In the genomic region with DNA sequence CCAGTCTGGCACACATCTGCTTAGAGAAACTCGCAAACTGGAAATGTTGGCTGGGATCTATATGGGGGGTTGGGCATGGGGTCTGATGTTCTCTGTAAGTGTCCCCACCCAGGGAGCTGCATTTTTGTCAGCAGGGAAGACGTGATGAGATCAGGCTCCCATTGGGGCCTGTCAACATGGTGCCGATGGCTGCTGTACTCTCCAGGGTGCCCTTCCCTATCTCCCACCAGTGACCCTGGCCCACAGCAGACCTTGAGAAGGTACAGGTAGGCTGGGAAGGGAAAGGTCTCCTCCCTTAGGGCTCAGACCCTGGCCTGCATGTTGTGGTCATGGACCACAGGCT, we compare ENCODE assay signal across 16 cellular contexts.
DNase-seq lines count a peak whose midpoint lies in the region; ATAC-seq and TF ChIP-seq lines count a peak whose summit lies in the region.
"Had no signal": no experiment of that assay in that cellular context is flagged by ENCODE, and none has a peak within 500 bp of the region (broad histone marks: within the 10 kb centered on the region; RNA-seq: fewer than 3 reads in every experiment).

No MANE protein-coding gene starts in this region.

- H3K4me2 ChIP-seq in fibroblast of lung (ENCODE audit: extremely low read depth, insufficient read depth, low read length) (peak overlapping the region; percentile 15), osteoblast (ENCODE audit: insufficient read depth, low read length) (peak overlapping the region; percentile 60)

- H2AFZ ChIP-seq in fibroblast of lung (ENCODE audit: low read length) = no peak overlapping the region
- no peak overlapping the region for H2AFZ ChIP-seq in osteoblast (ENCODE audit: low read length)
- H2AFZ ChIP-seq: parathyroid adenoma had no signal

- WGBS in aorta, 2 donors = 59 to 60% methylated on average over 3 of the region's 3 CpGs
- WGBS in heart left ventricle, 4 donors = 83 to 100% (median 88%) methylated on average over 2 to 3 of the region's 3 CpGs

- H3K36me3 ChIP-seq in fibroblast of lung (ENCODE audit: control insufficient read depth, insufficient read depth, low read length) (no peaks in the 10 kb centered on the region), osteoblast (ENCODE audit: insufficient read depth, low read length) (no peaks in the 10 kb centered on the region), aorta (ENCODE audit: control insufficient read depth in 1 of 2, insufficient read depth in 2 of 2, low read length in 1 of 2) (no peaks in the 10 kb centered on the region), heart left ventricle (no peaks in the 10 kb centered on the region)
- H3K36me3 ChIP-seq: left lung had no signal

- no peak overlapping the region for H3K4me3 ChIP-seq in fibroblast of lung (replicated peaks in 1 of 4; ENCODE audit: control extremely low read depth in 1 of 4, insufficient read depth in 1 of 4, low read depth in 3 of 4, low read length in 4 of 4)
- no peak overlapping the region for H3K4me3 ChIP-seq in osteoblast (ENCODE audit: insufficient read depth, low read length)
- no peak overlapping the region for H3K4me3 ChIP-seq in aorta (ENCODE audit: low read length in 2 of 2)
- H3K4me3 ChIP-seq in heart left ventricle = no peak overlapping the region
- H3K4me3 ChIP-seq: left lung had no signal

- peak; percentile 12 for DNase-seq in activated effector memory CD4-positive, alpha-beta T cell treated with anti-CD3 and anti-CD28 coated beads, Interleukin-2, amount 50 U/mL, for 16 hours
- no peak for DNase-seq in activated effector memory CD4-positive, alpha-beta T cell treated with Interleukin-2 at 50 U/mL for 16 hours
- DNase-seq in fibroblast of lung (ENCODE audit: low read depth in 2 of 2) (no peak), osteoblast (ENCODE audit: insufficient read length, low spot score, missing footprints) (no peak), aorta (peak in 1 of 2 donors; percentile 11), DMS153 treated with DMSO at 0.1 percent for 48 hours (lab: John Stamatoyannopoulos, UW; ENCODE audit: unreplicated experiment) (no peak), NCI-H146 treated with DMSO at 0.1 percent for 48 hours (lab: John Stamatoyannopoulos, UW; ENCODE audit: unreplicated experiment) (no peak), heart left ventricle (no peak)
- DNase-seq: activated CD4-positive, alpha-beta T cell treated with anti-CD3 and anti-CD28 coated beads, Interleukin-2, amount 10 ng/mL, durations not matched to agents 24 days and 14 days; activated T-cell treated with anti-CD3 and anti-CD28 coated beads, Interleukin-2, amount 50 U/mL, for 1 hour; naive B cell; NCI-H1417 treated with DMSO at 0.1 percent for 48 hours had no signal

- intact Hi-C loops in aorta (cut with DNase I) = loop anchor here (2.0 to 5.0 kb wide), 2 partner anchors 33 to 37 kb away; no protein-coding TSS in a partner anchor
- intact Hi-C loops in heart left ventricle (cut with DNase I) = loop anchor here in 1 of 10 donors (10.0 kb wide), 1 partner anchor 125 kb away; no protein-coding TSS in a partner anchor

- no peak for TF ChIP-seq POLR2A in heart left ventricle (IDR thresholded peaks at IDR 0.05)

- H3K27me3 ChIP-seq in fibroblast of lung (ENCODE audit: control insufficient read depth, insufficient read depth, low read length) (no peaks in the 10 kb centered on the region), osteoblast (ENCODE audit: insufficient read depth, low read length) (no peaks in the 10 kb centered on the region), aorta (ENCODE audit: control insufficient read depth in 1 of 2, insufficient read depth in 2 of 2, low read length in 1 of 2) (no peaks in the 10 kb centered on the region), heart left ventricle (no peaks in the 10 kb centered on the region)
- H3K27me3 ChIP-seq: left lung had no signal

- no peaks in the 10 kb centered on the region for H3K9me3 ChIP-seq in fibroblast of lung (ENCODE audit: control insufficient read depth, insufficient read depth, low read depth, low read length)
- H3K9me3 ChIP-seq in osteoblast (ENCODE audit: low read depth, low read length) = no peaks in the 10 kb centered on the region
- H3K9me3 ChIP-seq in aorta (ENCODE audit: control insufficient read depth, low read length) = no peaks in the 10 kb centered on the region
- no peaks in the 10 kb centered on the region for H3K9me3 ChIP-seq in heart left ventricle
- H3K9me3 ChIP-seq: left lung had no signal

- peak overlapping the region; percentile 82 for H3K27ac ChIP-seq in fibroblast of lung (ENCODE audit: insufficient read depth, low read length)
- peak overlapping the region; percentile 60 for H3K27ac ChIP-seq in osteoblast (ENCODE audit: low read depth, low read length)
- peak overlapping the region; percentile 53 to 74 for H3K27ac ChIP-seq in aorta (ENCODE audit: low read depth in 1 of 2, low read length in 2 of 2)
- H3K27ac ChIP-seq in heart left ventricle = no peak overlapping the region
- H3K27ac ChIP-seq: epithelial cell of prostate, parathyroid adenoma had no signal

- no peaks in the 10 kb centered on the region for H3K79me2 ChIP-seq in fibroblast of lung (ENCODE audit: control insufficient read depth, insufficient read depth, low read length)
- H3K79me2 ChIP-seq in osteoblast (ENCODE audit: insufficient read depth, low read length) = no peaks in the 10 kb centered on the region
- H3K79me2 ChIP-seq: parathyroid adenoma had no signal

- H3K9ac ChIP-seq in fibroblast of lung (ENCODE audit: insufficient read depth, low read length) = no peak overlapping the region
- H3K9ac ChIP-seq: parathyroid adenoma had no signal

- TF ChIP-seq CTCF in fibroblast of lung (conservative IDR thresholded peaks at IDR 0.05 in 1 of 2, IDR thresholded peaks at IDR 0.05 in 1 of 2; ENCODE audit: low read depth in 1 of 2, low read length in 2 of 2) (no peak), osteoblast (IDR thresholded peaks at IDR 0.05; ENCODE audit: extremely low read depth, low read depth, low read length) (no peak), heart left ventricle (IDR thresholded peaks at IDR 0.05) (no peak)

- H3K4me1 ChIP-seq in fibroblast of lung (ENCODE audit: control insufficient read depth, extremely low read depth, insufficient read depth, low read length) (peaks cover 27% of the 10 kb centered on the region), osteoblast (ENCODE audit: insufficient read depth, low read length) (peaks cover 39% of the 10 kb centered on the region), aorta (ENCODE audit: control insufficient read depth in 1 of 2, insufficient read depth in 2 of 2, low read length in 2 of 2) (peaks cover 0 to 5% of the 10 kb centered on the region in 2 donors), heart left ventricle (peaks cover 0 to 11% (median 0%) of the 10 kb centered on the region in 12 donors)
- H3K4me1 ChIP-seq: left lung, parathyroid adenoma had no signal

- H4K20me1 ChIP-seq in fibroblast of lung (ENCODE audit: control insufficient read depth, extremely low read depth, insufficient read depth, low read length) = no peaks in the 10 kb centered on the region
- H4K20me1 ChIP-seq in osteoblast (ENCODE audit: insufficient read depth, low read length) = no peaks in the 10 kb centered on the region

- ATAC-seq in aorta (ENCODE audit: low FRiP score) (no peak), heart left ventricle (no peak)
- ATAC-seq: activated naive CD4-positive, alpha-beta T cell treated with anti-CD3 and anti-CD28 coated beads, Interleukin-2, amount 50 U/mL, for 72 hours had no signal

Comparison
In these comparisons a context has a peak if more than half of its experiments do, and no peak if none do; other contexts are left out.
1. H3K27ac ChIP-seq: peak in fibroblast of lung (single experiment), osteoblast (single experiment) and aorta (2 of 2); none in heart left ventricle (0 of 12).